In the genomic region with DNA sequence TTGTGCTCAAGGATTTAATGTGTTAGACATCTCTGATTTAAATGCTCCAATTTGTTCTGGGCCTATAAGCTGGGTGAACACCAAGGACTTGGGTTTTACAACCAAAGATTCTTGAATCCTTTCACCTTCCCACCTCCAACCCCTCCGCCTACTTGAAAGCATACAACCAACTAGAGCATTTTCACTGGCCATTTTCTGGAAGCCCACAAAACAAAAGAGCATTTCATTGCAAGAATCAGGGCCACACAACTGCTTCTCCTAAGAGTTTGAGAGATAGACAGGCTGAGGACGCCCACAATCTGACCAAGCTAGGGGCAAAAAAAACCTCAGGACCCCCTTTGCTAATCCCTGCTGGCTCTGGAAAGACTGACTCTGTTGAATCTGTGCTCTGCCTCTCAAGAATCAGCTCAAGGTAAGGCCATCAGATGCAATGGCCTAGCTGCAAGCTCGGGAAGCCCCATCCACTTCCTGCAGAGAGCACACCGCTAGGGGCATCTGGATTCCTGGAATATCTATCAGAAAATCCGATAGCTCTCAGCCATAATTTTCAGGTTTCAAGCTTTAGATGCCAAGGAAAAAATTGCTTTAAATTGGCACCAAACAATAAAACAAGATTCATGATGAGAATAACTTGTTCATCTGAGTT, we compare ENCODE assay signal across 29 cellular contexts. TPM values are rescaled to one million over a fixed set of nuclear protein-coding genes. Genes with fewer than 3 reads are reported as not detected.
DNase-seq lines count a peak whose midpoint lies in the region; ATAC-seq, FAIRE-seq and TF ChIP-seq lines count a peak whose summit lies in the region.
"Had no signal": no experiment of that assay in that cellular context is flagged by ENCODE, and none has a peak within 500 bp of the region (broad histone marks: within the 10 kb centered on the region; RNA-seq: fewer than 3 reads in every experiment).

No MANE protein-coding gene starts in this region.

- no peaks in the 10 kb centered on the region for H4K20me1 ChIP-seq in HepG2 (ENCODE audit: insufficient read depth, low read length)

- in situ Hi-C loops in HepG2 (cut with HindIII; ENCODE audit: extremely low pct_ligation_motif_present, low pct_unique_long_range_greater_than_20kb): no loop called here

- no peak overlapping the region for H3K9ac ChIP-seq in HepG2 (ENCODE audit: insufficient read depth, low read depth, low read length)

- H3K4me3 ChIP-seq in HepG2 (replicated peaks in 1 of 3; ENCODE audit: insufficient read depth in 1 of 3, low read depth in 2 of 3, low read length in 3 of 3): no peak overlapping the region
- no peak overlapping the region for H3K4me3 ChIP-seq in right lobe of liver
- H3K4me3 ChIP-seq in CD4-positive, alpha-beta memory T cell (ENCODE audit: low read length in 2 of 2): no peak overlapping the region
- H3K4me3 ChIP-seq: A549, HAP-1, heart left ventricle, K562, prostate gland, thyroid gland had no signal

- DNase-seq in HepG2 (ENCODE audit: low spot score) (no peak), right lobe of liver (no peak), caudate nucleus (lab: John Stamatoyannopoulos, UW) (no peak), activated T-cell treated with anti-CD3 and anti-CD28 coated beads for 4 hours (no peak), omental fat pad (ENCODE audit: low spot score) (no peak)
- no peak for DNase-seq in CD4-positive, alpha-beta memory T cell
- DNase-seq: activated CD4-positive, alpha-beta T cell treated with anti-CD3 and anti-CD28 coated beads for 36 hours; activated effector memory CD4-positive, alpha-beta T cell treated with anti-CD3 and anti-CD28 coated beads, Interleukin-2, amount 50 U/mL, for 16 hours; activated naive CD8-positive, alpha-beta T cell treated with anti-CD3 and anti-CD28 coated beads, Interleukin-2, amount 10 ng/mL, durations not matched to agents 7 days and 5 days; activated T-cell treated with anti-CD3 and anti-CD28 coated beads, Interleukin-2, amount 50 U/mL, for 1 hour; effector CD8-positive, alpha-beta T cell; erythroblast; heart left ventricle; left colon; NCI-H2107; NK-92 treated with Interleukin-12 subunit alpha and Interleukin-12 subunit beta, amount 100 ng/mL, for 24 hours; Right ventricle myocardium superior; stimulated activated CD4-positive, alpha-beta T cell treated with anti-CD3 and anti-CD28 coated beads, Interleukin-15, amount 100 ng/mL, for 24 hours; stimulated activated naive CD4-positive, alpha-beta T cell treated with Interleukin-2 at 50 U/mL for 16 hours; thyroid gland had no signal

- FAIRE-seq in HepG2 (lab: Jason Lieb, UNC): no peak
- FAIRE-seq: A549, astrocyte, colon, K562 had no signal

- no peaks in the 10 kb centered on the region for H3K27me3 Mint-ChIP-seq in CD4-positive, alpha-beta memory T cell
- H3K27me3 Mint-ChIP-seq: activated CD4-positive, alpha-beta T cell treated with anti-CD3 and anti-CD28 coated beads for 36 hours; activated naive CD8-positive, alpha-beta T cell treated with anti-CD3 and anti-CD28 coated beads, Interleukin-2, amount 10 ng/mL, durations not matched to agents 7 days and 5 days; memory B cell had no signal

- WGBS in HepG2 (ENCODE audit: low lambda C conversion rate): 26% methylated on average over 4 of the region's 5 CpGs
- WGBS in right lobe of liver (ENCODE audit: insufficient coverage, low coverage, low lambda C conversion rate, missing lambda C conversion rate): 76% methylated on average over 5 of the region's 5 CpGs

- H3K79me2 ChIP-seq in HepG2 (ENCODE audit: insufficient read depth, low read length): no peaks in the 10 kb centered on the region

- ATAC-seq in HepG2 (peak; percentile 60; the same call in 2 of the 3 replicates), right lobe of liver (no peak), SK-N-SH treated with all-trans-retinoic acid at 6 μM for 48 hours (no peak), omental fat pad (ENCODE audit: low FRiP score) (no peak)
- ATAC-seq: activated CD4-positive, alpha-beta T cell treated with anti-CD3 and anti-CD28 coated beads for 36 hours; heart left ventricle; K562; left colon had no signal

- H3K4me1 ChIP-seq in HepG2 (ENCODE audit: insufficient read depth, low read length) (peaks cover 4% of the 10 kb centered on the region; the same call in 1 of the 2 replicates), right lobe of liver (no peaks in the 10 kb centered on the region)
- H3K4me1 ChIP-seq in CD4-positive, alpha-beta memory T cell (ENCODE audit: insufficient read depth, low read length): no peaks in the 10 kb centered on the region
- H3K4me1 ChIP-seq: A549, prostate gland, thyroid gland had no signal

- H3K36me3 Mint-ChIP-seq in CD4-positive, alpha-beta memory T cell: peaks cover 0 to 22% of the 10 kb centered on the region in 2 donors
- H3K36me3 Mint-ChIP-seq: memory B cell had no signal

- no peaks in the 10 kb centered on the region for H3K9me3 ChIP-seq in HepG2 (ENCODE audit: low read length)
- H3K9me3 ChIP-seq in right lobe of liver: no peaks in the 10 kb centered on the region
- no peaks in the 10 kb centered on the region for H3K9me3 ChIP-seq in CD4-positive, alpha-beta memory T cell (ENCODE audit: control insufficient read depth in 1 of 2, low read length in 2 of 2)
- H3K9me3 ChIP-seq: A549, HAP-1, heart left ventricle, prostate gland, thyroid gland had no signal

- H3K27ac Mint-ChIP-seq in CD4-positive, alpha-beta memory T cell: peak overlapping the region in 2 of 7 donors; percentile 9 to 53
- H3K27ac Mint-ChIP-seq: activated naive CD8-positive, alpha-beta T cell treated with anti-CD3 and anti-CD28 coated beads, Interleukin-2, amount 10 ng/mL, durations not matched to agents 7 days and 5 days; memory B cell had no signal

- TF ChIP-seq POLR2A in HepG2 (IDR thresholded peaks at IDR 0.05; ENCODE audit: insufficient read depth in 1 of 2, low read depth in 2 of 2, low read length in 2 of 2): no peak
- no peak for TF ChIP-seq POLR2A in right lobe of liver (IDR thresholded peaks at IDR 0.05)

- no peaks in the 10 kb centered on the region for H3K27me3 ChIP-seq in HepG2 (ENCODE audit: control insufficient read depth in 1 of 2, insufficient read depth in 2 of 2, low read length in 2 of 2)
- no peaks in the 10 kb centered on the region for H3K27me3 ChIP-seq in right lobe of liver
- H3K27me3 ChIP-seq in layer of hippocampus (ENCODE audit: control insufficient read depth, insufficient read depth, low read length): no peaks in the 10 kb centered on the region
- no peaks in the 10 kb centered on the region for H3K27me3 ChIP-seq in CD4-positive, alpha-beta memory T cell (ENCODE audit: insufficient read depth, low read length)
- H3K27me3 ChIP-seq: heart left ventricle, thyroid gland had no signal

- H3K36me3 ChIP-seq in HepG2 (replicated peaks in 1 of 2; ENCODE audit: control insufficient read depth in 1 of 2, insufficient read depth in 2 of 2, low read length in 2 of 2): no peaks in the 10 kb centered on the region
- H3K36me3 ChIP-seq in right lobe of liver: no peaks in the 10 kb centered on the region
- no peaks in the 10 kb centered on the region for H3K36me3 ChIP-seq in CD4-positive, alpha-beta memory T cell (ENCODE audit: insufficient read depth, low read length)
- H3K36me3 ChIP-seq: HAP-1, heart left ventricle, prostate gland, thyroid gland had no signal

- no peaks in the 10 kb centered on the region for H3K9me3 Mint-ChIP-seq in CD4-positive, alpha-beta memory T cell
- H3K9me3 Mint-ChIP-seq: activated naive CD8-positive, alpha-beta T cell treated with anti-CD3 and anti-CD28 coated beads, Interleukin-2, amount 10 ng/mL, durations not matched to agents 7 days and 5 days; memory B cell had no signal

- CTCF ChIA-PET in HepG2 (lab: Yijun Ruan, JAX; ENCODE audit: low intra/inter-chr PET ratio, low total read pairs): no interaction called here
- CTCF ChIA-PET in CD4-positive, alpha-beta memory T cell (lab: Charles Lee; ENCODE audit: partially characterized antibody): interaction anchor here (1.2 to 1.4 kb wide), 2 partner anchors 26 to 28 kb away, joined by 3 read pairs; no protein-coding TSS in a partner anchor

- intact Hi-C loops in HepG2 (cut with micrococcal nuclease; ENCODE audit: unreplicated experiment): no loop called here
- intact Hi-C loops in right lobe of liver (cut with DNase I): loop anchor here in 1 of 2 donors (10.0 kb wide), 1 partner anchor 64 kb away; no protein-coding TSS in a partner anchor
- intact Hi-C loops in CD4-positive, alpha-beta memory T cell (cut with micrococcal nuclease): no loop called here

- TF ChIP-seq EP300 in HepG2 (IDR thresholded peaks at IDR 0.05; ENCODE audit: low read depth in 2 of 2, low read length in 2 of 2): no peak
- no peak for TF ChIP-seq EP300 in HepG2 (CRISPR knock-in tag; IDR thresholded peaks at IDR 0.05; ENCODE audit: borderline replicate concordance)

- no peak for TF ChIP-seq RAD21 in HepG2 (CRISPR knock-in tag; IDR thresholded peaks at IDR 0.05)

- no peak overlapping the region for H3K4me2 ChIP-seq in HepG2 (ENCODE audit: low read depth, low read length)
- H3K4me2 ChIP-seq: A549 had no signal

- no peak overlapping the region for H3K4me3 Mint-ChIP-seq in CD4-positive, alpha-beta memory T cell
- H3K4me3 Mint-ChIP-seq: activated CD4-positive, alpha-beta T cell treated with anti-CD3 and anti-CD28 coated beads for 36 hours; activated naive CD8-positive, alpha-beta T cell treated with anti-CD3 and anti-CD28 coated beads, Interleukin-2, amount 10 ng/mL, durations not matched to agents 7 days and 5 days; memory B cell had no signal

- H2AFZ ChIP-seq in HepG2 (ENCODE audit: low read length): no peak overlapping the region

- POLR2A ChIA-PET in HepG2 (lab: Yijun Ruan, JAX): no interaction called here
- POLR2A ChIA-PET in CD4-positive, alpha-beta memory T cell (lab: Charles Lee; ENCODE audit: partially characterized antibody): no interaction called here

- H3K27ac ChIP-seq in HepG2 (ENCODE audit: extremely low read length, insufficient read depth, low read length) (no peak overlapping the region), right lobe of liver (no peak overlapping the region), caudate nucleus (ENCODE audit: low read depth, low read length) (peak overlapping the region; percentile 95), layer of hippocampus (ENCODE audit: low read depth, low read length) (peak overlapping the region; percentile 84)
- no peak overlapping the region for H3K27ac ChIP-seq in CD4-positive, alpha-beta memory T cell (ENCODE audit: low read depth, low read length)
- H3K27ac ChIP-seq: A549, heart left ventricle, prostate gland, thyroid gland had no signal

- peaks cover 1 to 34% (median 7%) of the 10 kb centered on the region in 4 donors for H3K4me1 Mint-ChIP-seq in CD4-positive, alpha-beta memory T cell
- H3K4me1 Mint-ChIP-seq: memory B cell had no signal

- no TSS peak for BruUV-seq in HepG2 (replicated peaks; lab: Mats Ljungman, UMichigan)

- no peak for TF ChIP-seq CTCF in HepG2 (CRISPR knock-in tag; IDR thresholded peaks at IDR 0.05)
- TF ChIP-seq CTCF in right lobe of liver (IDR thresholded peaks at IDR 0.05): no peak
- TF ChIP-seq CTCF in omental fat pad (IDR thresholded peaks at IDR 0.05): no peak

RNA-seq across cellular contexts. Expression of gene RETREG1, which starts 57.7 kb away (rescaled TPM):
- not detected in 2 replicates for total RNA-seq in HepG2 (2016; rRNA removed; fragmentation: Illumina TruSeq; extraction: Trizol)
- total RNA-seq in HepG2 (2016; cell fraction: cytosol; rRNA removed; fragmentation: Illumina TruSeq; extraction: Trizol; ENCODE audit: low read depth): not detected in 2 replicates
- total RNA-seq in HepG2 (2016; cell fraction: insoluble cytoplasmic fraction; rRNA removed; fragmentation: Illumina TruSeq; extraction: Trizol): not detected in 2 replicates
- not detected in 2 replicates for total RNA-seq in HepG2 (2016; cell fraction: membrane; rRNA removed; fragmentation: Illumina TruSeq; extraction: Trizol)
- total RNA-seq in HepG2 (2016; cell fraction: nucleus; rRNA removed; fragmentation: Illumina TruSeq; extraction: Trizol): not detected in 2 replicates
- polyA plus RNA-seq in HepG2 (2011; rRNA removed): 0.07 TPM in 1 of 2 replicates, not detected in the other
- 0.09 TPM in 1 of 2 replicates, not detected in the other for polyA plus RNA-seq in HepG2 (2011; cell fraction: cytosol; rRNA removed)
- polyA plus RNA-seq in HepG2 (2011; cell fraction: nucleus; rRNA removed): not detected in 2 replicates
- polyA plus RNA-seq in HepG2 (2012): not detected in 2 replicates
- not detected in 2 replicates for polyA plus RNA-seq in HepG2 (2016; cell fraction: cytosol; fragmentation: Illumina TruSeq; extraction: Trizol; ENCODE audit: low read depth)
- polyA plus RNA-seq in HepG2 (2016; cell fraction: insoluble cytoplasmic fraction; fragmentation: Illumina TruSeq; extraction: Trizol; ENCODE audit: low read depth): not detected in 2 replicates
- polyA plus RNA-seq in HepG2 (2016; cell fraction: membrane; fragmentation: Illumina TruSeq; extraction: Trizol; ENCODE audit: low read depth): not detected in 2 replicates
- polyA plus RNA-seq in HepG2 (2016; cell fraction: nucleus; fragmentation: Illumina TruSeq; extraction: Trizol; ENCODE audit: insufficient read depth, low read depth): not detected in 2 replicates
- 4.4 TPM in 1 of 2 replicates, not detected in the other for polyA minus RNA-seq in HepG2 (2011; rRNA and poly(A)+ RNA removed; ENCODE audit: low replicate concordance)
- not detected in 2 replicates for polyA minus RNA-seq in HepG2 (2011; cell fraction: cytosol; rRNA and poly(A)+ RNA removed)
- not detected in 2 replicates for polyA minus RNA-seq in HepG2 (2011; cell fraction: nucleus; rRNA and poly(A)+ RNA removed)
- 10 to 100 TPM; 17.2 to 70.8 (median 30.2) TPM for total RNA-seq in right lobe of liver
- total RNA-seq in CD4-positive, alpha-beta memory T cell: 10 to 100 TPM; 26.6 to 28.0 TPM
- 10 to 100 TPM; 70.6 to 79.5 TPM for polyA plus RNA-seq in CD4-positive, alpha-beta memory T cell
- total RNA-seq in omental fat pad: 10 to 100 TPM; 22.5 to 73.3 (median 43.6) TPM

Comparison
In these comparisons a context has a peak if more than half of its experiments do, and no peak if none do; other contexts are left out.
1. RNA of gene RETREG1, which starts 57.7 kb away (total RNA-seq): 22.5 to 73.3 TPM in omental fat pad, 17.2 to 70.8 TPM in right lobe of liver and 26.6 to 28.0 TPM in CD4-positive, alpha-beta memory T cell; not detected in HepG2; every median in the first group is over 10 times any median in the second.
2. H3K27ac ChIP-seq: peak in caudate nucleus (single experiment) and layer of hippocampus (single experiment); none in HepG2 (single experiment), right lobe of liver (0 of 3) and CD4-positive, alpha-beta memory T cell (single experiment).